Comparison of ENCODE assay signal across 25 cellular contexts in genomic region chr17:79942011-79942405, GRCh38.
DNase-seq lines count a peak whose midpoint lies in the region; ATAC-seq and TF ChIP-seq lines count a peak whose summit lies in the region.
"Had no signal": no experiment of that assay in that cellular context is flagged by ENCODE, and none has a peak within 500 bp of the region (broad histone marks: within the 10 kb centered on the region; RNA-seq: fewer than 3 reads in every experiment).

No MANE protein-coding gene starts in this region.

- TF ChIP-seq CTCF in osteoblast (IDR thresholded peaks at IDR 0.05; ENCODE audit: extremely low read depth, low read depth, low read length) (no peak), GM10266 (IDR thresholded peaks at IDR 0.05; ENCODE audit: control insufficient read depth, insufficient read depth, low read depth, missing control alignments) (no peak)

- H3K4me1 ChIP-seq in osteoblast (ENCODE audit: insufficient read depth, low read length), result peaks cover 7% of the 10 kb centered on the region
- peaks cover 6% of the 10 kb centered on the region for H3K4me1 ChIP-seq in effector memory CD4-positive, alpha-beta T cell (ENCODE audit: control insufficient read depth, insufficient read depth, low read length, poor library complexity, severe bottlenecking)
- H3K4me1 ChIP-seq: gastrocnemius medialis, HAP-1 had no signal

- no peak overlapping the region for H3K4me2 ChIP-seq in osteoblast (ENCODE audit: insufficient read depth, low read length)
- H3K4me2 ChIP-seq: SK-N-SH had no signal

- H3K4me3 ChIP-seq in osteoblast (ENCODE audit: insufficient read depth, low read length), result no peak overlapping the region
- H3K4me3 ChIP-seq in effector memory CD4-positive, alpha-beta T cell (ENCODE audit: insufficient read depth, low read depth, low read length, poor library complexity, severe bottlenecking), result no peak overlapping the region
- H3K4me3 ChIP-seq: gastrocnemius medialis, HAP-1, testis, vagina had no signal

- intact Hi-C loops in Right ventricle myocardium superior (cut with DNase I) (no loop called here), cardiac septum (cut with DNase I) (no loop called here), left cardiac atrium (cut with DNase I) (no loop called here)

- peaks cover 17% of the 10 kb centered on the region for H3K36me3 ChIP-seq in osteoblast (ENCODE audit: insufficient read depth, low read length)
- H3K36me3 ChIP-seq in effector memory CD4-positive, alpha-beta T cell (ENCODE audit: control insufficient read depth, insufficient read depth, low read length), result no peaks in the 10 kb centered on the region

- no peak overlapping the region for H3K27ac ChIP-seq in osteoblast (ENCODE audit: low read depth, low read length)
- H3K27ac ChIP-seq in effector memory CD4-positive, alpha-beta T cell (ENCODE audit: insufficient read depth, low read length, poor library complexity, severe bottlenecking), result no peak overlapping the region
- H3K27ac ChIP-seq: gastrocnemius medialis, testis, vagina had no signal

- peaks cover 8% of the 10 kb centered on the region for H4K20me1 ChIP-seq in osteoblast (ENCODE audit: insufficient read depth, low read length)

- no peak overlapping the region for H2AFZ ChIP-seq in osteoblast (ENCODE audit: low read length)

- no peaks in the 10 kb centered on the region for H3K27me3 ChIP-seq in osteoblast (ENCODE audit: insufficient read depth, low read length)
- H3K27me3 ChIP-seq in effector memory CD4-positive, alpha-beta T cell (replicated peaks; ENCODE audit: control insufficient read depth, insufficient read depth, low read length, poor library complexity, severe bottlenecking), result no peaks in the 10 kb centered on the region
- H3K27me3 ChIP-seq: testis, vagina had no signal

- H3K79me2 ChIP-seq in osteoblast (ENCODE audit: insufficient read depth, low read length), result no peaks in the 10 kb centered on the region

- H3K9me3 ChIP-seq in osteoblast (ENCODE audit: low read depth, low read length), result no peaks in the 10 kb centered on the region
- no peaks in the 10 kb centered on the region for H3K9me3 ChIP-seq in effector memory CD4-positive, alpha-beta T cell (ENCODE audit: control insufficient read depth, low read length)
- H3K9me3 ChIP-seq: gastrocnemius medialis, HAP-1, SK-N-SH, testis, vagina had no signal

- DNase-seq in Right ventricle myocardium superior (peak; percentile 38), cardiac septum (ENCODE audit: low spot score) (no peak), left cardiac atrium (peak; percentile 9), osteoblast (ENCODE audit: insufficient read length, low spot score, missing footprints) (peak; percentile 89), NOMO-1 (lab: John Stamatoyannopoulos, UW; ENCODE audit: unreplicated experiment in 2 of 2) (no peak), GM10266 (ENCODE audit: extremely low spot score) (no peak)
- DNase-seq in effector memory CD4-positive, alpha-beta T cell, result no peak
- DNase-seq: activated CD4-positive, alpha-beta T cell treated with anti-CD3 and anti-CD28 coated beads for 1 hour; activated CD8-positive, alpha-beta memory T cell treated with anti-CD3 and anti-CD28 coated beads for 24 hours; activated effector memory CD4-positive, alpha-beta T cell treated with Interleukin-2 at 50 U/mL for 16 hours; activated naive CD8-positive, alpha-beta T cell treated with anti-CD3 and anti-CD28 coated beads for 36 hours; caudate nucleus; hippocampal formation; NCI-H1417; NCI-H2081 treated with DMSO at 0.1 percent for 48 hours; NCI-H226; occipital lobe; SK-N-SH; stimulated activated naive CD4-positive, alpha-beta T cell; T-helper 17 cell; testis had no signal

- ATAC-seq in Right ventricle myocardium superior (ENCODE audit: poor library complexity) (no peak), left cardiac atrium (no peak), GM21360 (IDR thresholded peaks at IDR 0.05; ENCODE audit: unreplicated experiment) (no peak)
- ATAC-seq: gastrocnemius medialis had no signal

Comparison
In these comparisons a context has a peak if more than half of its experiments do, and no peak if none do; other contexts are left out.
1. DNase-seq: peak in Right ventricle myocardium superior (single experiment), left cardiac atrium (single experiment) and osteoblast (single experiment); none in cardiac septum (single experiment), NOMO-1 (0 of 2), effector memory CD4-positive, alpha-beta T cell (0 of 3) and GM10266 (single experiment).